In genomic region chr11:59602432-59602831, GRCh38 we compare ENCODE assay signal across 21 cellular contexts. TPM values are rescaled to one million over a fixed set of nuclear protein-coding genes. Genes with fewer than 3 reads are reported as not detected.
DNase-seq lines count a peak whose midpoint lies in the region; ATAC-seq, FAIRE-seq and TF ChIP-seq lines count a peak whose summit lies in the region.
"Had no signal": no experiment of that assay in that cellular context is flagged by ENCODE, and none has a peak within 500 bp of the region (broad histone marks: within the 10 kb centered on the region; RNA-seq: fewer than 3 reads in every experiment).

No MANE protein-coding gene starts in this region.

- H3K4me3 ChIP-seq in GM23338 (no peak overlapping the region), mesenchymal stem cell (ENCODE audit: insufficient read depth in 1 of 2, low read depth in 1 of 2, low read length in 2 of 2) (no peak overlapping the region)
- H3K4me3 ChIP-seq: A549 had no signal

- no peak overlapping the region for H2AFZ ChIP-seq in GM23338
- H2AFZ ChIP-seq in mesenchymal stem cell (ENCODE audit: low read depth, low read length): no peak overlapping the region

- H3K9ac ChIP-seq in mesenchymal stem cell (ENCODE audit: low read length): no peak overlapping the region

- H3K36me3 ChIP-seq in GM23338 (ENCODE audit: insufficient read depth) (peaks cover 44% of the 10 kb centered on the region), mesenchymal stem cell (ENCODE audit: control insufficient read depth in 1 of 2, insufficient read depth in 2 of 2, low read depth in 1 of 2, low read length in 2 of 2) (peaks cover 49 to 97% of the 10 kb centered on the region in 2 experiments)

- H4K20me1 ChIP-seq in GM23338 (replicated peaks; ENCODE audit: insufficient read depth): peaks cover 14% of the 10 kb centered on the region

- H3K23ac ChIP-seq in mesenchymal stem cell (ENCODE audit: low read length in 2 of 2): no peak overlapping the region

- FAIRE-seq in GM12891 (lab: Jason Lieb, UNC): peak; percentile 9
- FAIRE-seq: A549, D721Med, G401.6, GM12892, HTR-8/SVneo had no signal

- H2BK5ac ChIP-seq in mesenchymal stem cell (ENCODE audit: low read depth, low read length, poor library complexity, severe bottlenecking): no peak overlapping the region

- no peak overlapping the region for H3K14ac ChIP-seq in mesenchymal stem cell (ENCODE audit: low read length in 2 of 2)

- H3K4me2 ChIP-seq in GM23338 (no peak overlapping the region), mesenchymal stem cell (ENCODE audit: low read length, poor library complexity, severe bottlenecking) (no peak overlapping the region)
- H3K4me2 ChIP-seq: A549 had no signal

- no peak overlapping the region for H2AK5ac ChIP-seq in mesenchymal stem cell (ENCODE audit: low read length, severe bottlenecking)

- H2BK15ac ChIP-seq in mesenchymal stem cell (ENCODE audit: low read depth, poor library complexity, severe bottlenecking): no peak overlapping the region

- TF ChIP-seq POLR2A in GM12891 (IDR thresholded peaks at IDR 0.05; ENCODE audit: low read depth, low read length): no peak

- H4K8ac ChIP-seq in mesenchymal stem cell (ENCODE audit: low read length): no peak overlapping the region

- 0 out of 2 replicates have a peak overlapping the region, but pooled peaks have one; percentile 10 for H3K27ac Mint-ChIP-seq in GM23338
- H3K27ac Mint-ChIP-seq in progenitor cell of endocrine pancreas: peak overlapping the region; percentile 39
- H3K27ac Mint-ChIP-seq: CD4-positive, alpha-beta T cell; HFFc6 had no signal

- no peaks in the 10 kb centered on the region for H3K9me2 ChIP-seq in GM23338 (ENCODE audit: insufficient read depth)

- no peak overlapping the region for H2BK120ac ChIP-seq in mesenchymal stem cell (ENCODE audit: low read depth, low read length)

- no peak overlapping the region for H3K4me3 Mint-ChIP-seq in GM23338
- no peak overlapping the region for H3K4me3 Mint-ChIP-seq in progenitor cell of endocrine pancreas (ENCODE audit: low read depth)
- H3K4me3 Mint-ChIP-seq: CD4-positive, alpha-beta T cell; HFFc6 had no signal

- no peaks in the 10 kb centered on the region for H3K4me1 Mint-ChIP-seq in GM23338
- H3K4me1 Mint-ChIP-seq in progenitor cell of endocrine pancreas (ENCODE audit: low read depth): peaks cover 4% of the 10 kb centered on the region

- no peak overlapping the region for H2BK12ac ChIP-seq in mesenchymal stem cell (ENCODE audit: low read length in 2 of 2)

- H3F3A ChIP-seq in GM23338 (replicated peaks; ENCODE audit: low read depth): no peaks in the 10 kb centered on the region

- no peaks in the 10 kb centered on the region for H3K27me3 ChIP-seq in GM23338 (ENCODE audit: insufficient read depth)
- H3K27me3 ChIP-seq in mesenchymal stem cell (ENCODE audit: control insufficient read depth in 1 of 2, insufficient read depth in 1 of 2, low read length in 2 of 2): no peaks in the 10 kb centered on the region

- H3K79me2 ChIP-seq in GM23338 (replicated peaks; ENCODE audit: insufficient read depth): peaks cover 14% of the 10 kb centered on the region

- 94% methylated on average over 6 of the region's 6 CpGs for WGBS in mesenchymal stem cell

- H3K18ac ChIP-seq in mesenchymal stem cell (ENCODE audit: low read depth in 1 of 2, low read length in 2 of 2): no peak overlapping the region

- H3K27me3 Mint-ChIP-seq in GM23338 (ENCODE audit: insufficient read depth, low read depth, poor library complexity): no peaks in the 10 kb centered on the region
- no peaks in the 10 kb centered on the region for H3K27me3 Mint-ChIP-seq in progenitor cell of endocrine pancreas
- H3K27me3 Mint-ChIP-seq: CD4-positive, alpha-beta T cell had no signal

- no peaks in the 10 kb centered on the region for H3K9me3 ChIP-seq in mesenchymal stem cell (ENCODE audit: control insufficient read depth, low read length)
- H3K9me3 ChIP-seq: A549, Caco-2 had no signal

- H3K4me1 ChIP-seq in GM23338 (ENCODE audit: insufficient read depth) (no peaks in the 10 kb centered on the region), mesenchymal stem cell (ENCODE audit: control insufficient read depth, insufficient read depth, low read depth, low read length) (no peaks in the 10 kb centered on the region)
- H3K4me1 ChIP-seq: A549, Caco-2 had no signal

- H3K27ac ChIP-seq in GM23338 (ENCODE audit: low read depth) (no peak overlapping the region), mesenchymal stem cell (ENCODE audit: low read length, poor library complexity, severe bottlenecking) (no peak overlapping the region)
- H3K27ac ChIP-seq: A549, C4-2B had no signal

- ATAC-seq in GM23338 (no peak), left lobe of liver (peak; percentile 47), GM18502 (IDR thresholded peaks at IDR 0.05; ENCODE audit: poor library complexity, unreplicated experiment) (no peak)
- ATAC-seq: A549, HCT116 had no signal

- H4K91ac ChIP-seq in mesenchymal stem cell (ENCODE audit: low read length): no peak overlapping the region

- H3K9me3 Mint-ChIP-seq in GM23338 (no peaks in the 10 kb centered on the region), progenitor cell of endocrine pancreas (ENCODE audit: low read depth) (no peaks in the 10 kb centered on the region)
- H3K9me3 Mint-ChIP-seq: CD4-positive, alpha-beta T cell; HFFc6 had no signal

- H3K36me3 Mint-ChIP-seq in GM23338 (ENCODE audit: low read depth) (peaks cover 74% of the 10 kb centered on the region), progenitor cell of endocrine pancreas (ENCODE audit: insufficient read depth) (peaks cover 26% of the 10 kb centered on the region)

- peaks cover 37% of the 10 kb centered on the region for H3K79me1 ChIP-seq in mesenchymal stem cell (replicated peaks; ENCODE audit: low read length, poor library complexity, severe bottlenecking)

- no peak for DNase-seq in GM12891 (ENCODE audit: insufficient read length, low spot score)
- no peak for DNase-seq in GM23338 (ENCODE audit: low spot score)
- no peak for DNase-seq in left lobe of liver (ENCODE audit: low spot score)
- no peak for DNase-seq in progenitor cell of endocrine pancreas (ENCODE audit: low spot score, unreplicated experiment)
- DNase-seq in dedifferentiated amniotic fluid mesenchymal stem cell (ENCODE audit: extremely low spot score): no peak
- no peak for DNase-seq in middle frontal gyrus (ENCODE audit: extremely low spot score, low spot score)
- DNase-seq in mesenchymal stem cell: no peak
- DNase-seq: AML-193; Caco-2; CD4-positive, alpha-beta T cell; GOT3; H7; HFFc6 had no signal

- TF ChIP-seq CTCF in GM23338 (conservative IDR thresholded peaks at IDR 0.05; ENCODE audit: low read depth in 2 of 2): no peak
- no peak for TF ChIP-seq CTCF in progenitor cell of endocrine pancreas (IDR thresholded peaks at IDR 0.05; ENCODE audit: unreplicated experiment)

- H3K4ac ChIP-seq in mesenchymal stem cell (ENCODE audit: low read depth in 1 of 2, low read length in 2 of 2): no peak overlapping the region

TF ChIP-seq in GM12891, 5 proteins besides CTCF, POLR2A, EP300 and RAD21:
- no peak for TF ChIP-seq PAX5 (IDR thresholded peaks at IDR 0.05; ENCODE audit: insufficient read depth, low read length, severe bottlenecking)
- TF ChIP-seq TAF1 (IDR thresholded peaks at IDR 0.05; ENCODE audit: low read depth, low read length): no peak
- no peak for TF ChIP-seq POU2F2 (IDR thresholded peaks at IDR 0.05; ENCODE audit: low read depth, low read length)
- no peak for TF ChIP-seq POLR2AphosphoS5 (IDR thresholded peaks at IDR 0.05; ENCODE audit: low read depth, low read length)
- TF ChIP-seq SPI1 (IDR thresholded peaks at IDR 0.05; ENCODE audit: low read depth, low read length): no peak

TF ChIP-seq in GM23338, 12 proteins besides CTCF, POLR2A, EP300 and RAD21 (continues in another document):
- no peak for TF ChIP-seq STAT1 (IDR thresholded peaks at IDR 0.05; ENCODE audit: unreplicated experiment)

RNA-seq across cellular contexts. Expression of gene OSBP, which starts 13.1 kb away (rescaled TPM):
- polyA plus RNA-seq in GM12891 (2012; ENCODE audit: low read depth, missing spikeins): 17.7 TPM
- 35.7 and 39.3 TPM in 2 replicates for total RNA-seq in GM23338 (2014; rRNA removed; shearing (Covaris generic))
- 11.0 and 13.1 TPM in 2 replicates for polyA plus RNA-seq in GM23338 (2016; fragmentation: Nextera tagmentation; extraction: Ambion mirVana)
- 57.7 TPM for total RNA-seq in left lobe of liver
- total RNA-seq in progenitor cell of endocrine pancreas: 42.7 and 46.1 TPM in 2 replicates
- 25.4 TPM for polyA plus RNA-seq in mesenchymal stem cell (2013, experiment 1 of 2)
- 25.0 TPM for polyA plus RNA-seq in mesenchymal stem cell (2013, experiment 2 of 2)
